1 cellular context compared by ENCODE assay signal in genomic region chr2:230007931-230008707, GRCh38.
A peak's percentile ranks its signal among the peaks of the same experiment; 100 is the strongest.
TF ChIP-seq lines count a peak whose summit lies in the region.

No MANE protein-coding gene starts in this region.

TF ChIP-seq in HEK293, 187 proteins besides CTCF, POLR2A, EP300 and RAD21 (continued from another document):
- TF ChIP-seq ZNF280D (tag by site-specific recombination; IDR thresholded peaks at IDR 0.05) = no peak
- TF ChIP-seq ZNF501 (tag by site-specific recombination; IDR thresholded peaks at IDR 0.05) = no peak
- no peak for TF ChIP-seq ZNF404 (tag by site-specific recombination; IDR thresholded peaks at IDR 0.05)
- TF ChIP-seq ZNF654 (tag by site-specific recombination; IDR thresholded peaks at IDR 0.05; ENCODE audit: low read depth) = peak; percentile 64
